ENCODE assay signal across 12 cellular contexts in genomic region chr1:211331011-211331709, GRCh38. TPM values are rescaled to one million over a fixed set of nuclear protein-coding genes. Genes with fewer than 3 reads are reported as not detected.
A peak's percentile ranks its signal among the peaks of the same experiment; 100 is the strongest.
DNase-seq lines count a peak whose midpoint lies in the region; ATAC-seq, FAIRE-seq and TF ChIP-seq lines count a peak whose summit lies in the region.
"Had no signal": no experiment of that assay in that cellular context is flagged by ENCODE, and none has a peak within 500 bp of the region (broad histone marks: within the 10 kb centered on the region; RNA-seq: fewer than 3 reads in every experiment).

No MANE protein-coding gene starts in this region.

- no peak overlapping the region for H4K8ac ChIP-seq in IMR-90 (ENCODE audit: low read depth in 2 of 2, low read length in 2 of 2)

- H3K27me3 ChIP-seq in CD4-positive, alpha-beta memory T cell (ENCODE audit: insufficient read depth, low read length): no peaks in the 10 kb centered on the region
- H3K27me3 ChIP-seq in IMR-90 (ENCODE audit: control insufficient read depth, insufficient read depth, low read length) (no peaks in the 10 kb centered on the region), right lobe of liver (no peaks in the 10 kb centered on the region), small intestine (ENCODE audit: control insufficient read depth in 2 of 2, insufficient read depth in 2 of 2, low read length in 2 of 2) (no peaks in the 10 kb centered on the region)
- no peaks in the 10 kb centered on the region for H3K27me3 ChIP-seq in naive thymus-derived CD4-positive, alpha-beta T cell (ENCODE audit: control insufficient read depth in 2 of 2, insufficient read depth in 2 of 2, low read length in 2 of 2)

- H3K4me1 ChIP-seq in CD4-positive, alpha-beta memory T cell (ENCODE audit: insufficient read depth, low read length): peaks cover 89% of the 10 kb centered on the region
- H3K4me1 ChIP-seq in IMR-90 (ENCODE audit: control insufficient read depth, insufficient read depth, low read length) (peaks cover 20% of the 10 kb centered on the region), right lobe of liver (no peaks in the 10 kb centered on the region), small intestine (ENCODE audit: control insufficient read depth in 2 of 2, insufficient read depth in 1 of 2, low read depth in 1 of 2, low read length in 1 of 2) (peaks cover 0 to 25% of the 10 kb centered on the region in 2 donors)
- peaks cover 59 to 61% of the 10 kb centered on the region in 2 donors for H3K4me1 ChIP-seq in naive thymus-derived CD4-positive, alpha-beta T cell (ENCODE audit: control insufficient read depth in 2 of 2, insufficient read depth in 2 of 2, low read length in 2 of 2)

- no peak for FAIRE-seq in small intestine (lab: Jason Lieb, UNC)

- TF ChIP-seq CTCF in IMR-90 (conservative IDR thresholded peaks at IDR 0.05; ENCODE audit: low read depth, low read length) (no peak), right lobe of liver (IDR thresholded peaks at IDR 0.05) (no peak)

- H2AK5ac ChIP-seq in IMR-90 (ENCODE audit: low read depth, low read length): no peak overlapping the region

- peaks cover 40% of the 10 kb centered on the region for H3K9me1 ChIP-seq in IMR-90 (ENCODE audit: insufficient read depth, low read length)

- no peak overlapping the region for H3K9ac ChIP-seq in IMR-90 (ENCODE audit: low read depth, low read length)

- no peaks in the 10 kb centered on the region for H3K27me3 Mint-ChIP-seq in CD4-positive, alpha-beta memory T cell
- H3K27me3 Mint-ChIP-seq in activated naive CD8-positive, alpha-beta T cell treated with anti-CD3 and anti-CD28 coated beads, Interleukin-2, amount 10 ng/mL, durations not matched to agents 7 days and 5 days: no peaks in the 10 kb centered on the region
- H3K27me3 Mint-ChIP-seq in naive thymus-derived CD4-positive, alpha-beta T cell: no peaks in the 10 kb centered on the region

- 86% methylated on average over 3 of the region's 3 CpGs; no CpG with 5 or more reads in 1 of the 2 experiments for WGBS in IMR-90 (ENCODE audit: extremely low coverage in 2 of 2, insufficient read length in 1 of 2), 2 experiments
- WGBS in right lobe of liver (ENCODE audit: insufficient coverage, low coverage, low lambda C conversion rate, missing lambda C conversion rate): 96% methylated on average over 3 of the region's 3 CpGs
- 92 to 98% (median 94%) methylated on average over 3 of the region's 3 CpGs for WGBS in small intestine, 3 donors

- no TSS peak for BruUV-seq in IMR-90 (replicated peaks; lab: Mats Ljungman, UMichigan)

- no peak overlapping the region for H2BK15ac ChIP-seq in IMR-90 (ENCODE audit: low read depth, low read length)

- no peaks in the 10 kb centered on the region for H3K9me3 Mint-ChIP-seq in CD4-positive, alpha-beta memory T cell
- H3K9me3 Mint-ChIP-seq in activated naive CD8-positive, alpha-beta T cell treated with anti-CD3 and anti-CD28 coated beads, Interleukin-2, amount 10 ng/mL, durations not matched to agents 7 days and 5 days: no peaks in the 10 kb centered on the region
- peaks cover 0 to under 1% (median 0%) of the 10 kb centered on the region in 11 donors for H3K9me3 Mint-ChIP-seq in naive thymus-derived CD4-positive, alpha-beta T cell

- peaks cover 74 to 93% (median 84%) of the 10 kb centered on the region in 4 donors for H3K4me1 Mint-ChIP-seq in CD4-positive, alpha-beta memory T cell
- peaks cover 72% of the 10 kb centered on the region for H3K4me1 Mint-ChIP-seq in activated naive CD8-positive, alpha-beta T cell treated with anti-CD3 and anti-CD28 coated beads, Interleukin-2, amount 10 ng/mL, durations not matched to agents 7 days and 5 days
- H3K4me1 Mint-ChIP-seq in naive thymus-derived CD4-positive, alpha-beta T cell: peaks cover 76 to 90% (median 87%) of the 10 kb centered on the region in 7 donors

- H3K56ac ChIP-seq in IMR-90 (ENCODE audit: extremely low read depth, insufficient read depth, low read length): no peak overlapping the region

- no peaks in the 10 kb centered on the region for H3K9me3 ChIP-seq in CD4-positive, alpha-beta memory T cell (ENCODE audit: control insufficient read depth in 1 of 2, low read length in 2 of 2)
- no peaks in the 10 kb centered on the region for H3K9me3 ChIP-seq in IMR-90 (ENCODE audit: control insufficient read depth, insufficient read depth, low read length)
- no peaks in the 10 kb centered on the region for H3K9me3 ChIP-seq in naive thymus-derived CD4-positive, alpha-beta T cell (ENCODE audit: control insufficient read depth in 2 of 3, low read length in 3 of 3)
- no peaks in the 10 kb centered on the region for H3K9me3 ChIP-seq in right lobe of liver
- no peaks in the 10 kb centered on the region for H3K9me3 ChIP-seq in small intestine (ENCODE audit: control insufficient read depth, low read depth)
- H3K9me3 ChIP-seq: prostate gland had no signal

- intact Hi-C loops in CD4-positive, alpha-beta memory T cell (cut with micrococcal nuclease): no loop called here
- intact Hi-C loops in IMR-90 (cut with micrococcal nuclease) (no loop called here), right lobe of liver (cut with DNase I) (no loop called here)
- intact Hi-C loops in naive thymus-derived CD4-positive, alpha-beta T cell (cut with micrococcal nuclease): no loop called here

- H3K27ac Mint-ChIP-seq in CD4-positive, alpha-beta memory T cell: peak overlapping the region; percentile 89 to 99 (median 97)
- H3K27ac Mint-ChIP-seq in activated naive CD8-positive, alpha-beta T cell treated with anti-CD3 and anti-CD28 coated beads, Interleukin-2, amount 10 ng/mL, durations not matched to agents 7 days and 5 days: peak overlapping the region; percentile 94
- peak overlapping the region; percentile 87 to 98 (median 94) for H3K27ac Mint-ChIP-seq in naive thymus-derived CD4-positive, alpha-beta T cell

- ATAC-seq in IMR-90 (ENCODE audit: low read depth): peak; percentile 6; the same call in 1 of the 2 replicates
- ATAC-seq in activated naive CD8-positive, alpha-beta T cell treated with anti-CD3 and anti-CD28 coated beads, Interleukin-2, amount 10 ng/mL, durations not matched to agents 7 days and 5 days (ENCODE audit: low read depth): no peak
- no peak for ATAC-seq in naive thymus-derived CD4-positive, alpha-beta T cell
- ATAC-seq in HG03108 (IDR thresholded peaks at IDR 0.05; ENCODE audit: unreplicated experiment): no peak
- no peak for ATAC-seq in right lobe of liver

- H3K27ac ChIP-seq in CD4-positive, alpha-beta memory T cell (ENCODE audit: low read depth, low read length): no peak overlapping the region
- H3K27ac ChIP-seq in IMR-90 (ENCODE audit: insufficient read depth, low read length) (no peak overlapping the region), right lobe of liver (no peak overlapping the region), small intestine (ENCODE audit: low read depth in 1 of 2, low read length in 1 of 2) (no peak overlapping the region)
- H3K27ac ChIP-seq in naive thymus-derived CD4-positive, alpha-beta T cell (ENCODE audit: low read depth, low read length): no peak overlapping the region
- H3K27ac ChIP-seq: prostate gland had no signal

- no peak overlapping the region for H2BK5ac ChIP-seq in IMR-90 (ENCODE audit: low read depth, low read length, poor library complexity, severe bottlenecking)

- POLR2A ChIA-PET in CD4-positive, alpha-beta memory T cell (lab: Charles Lee; ENCODE audit: partially characterized antibody): interaction anchor here (0.8 kb wide), 1 partner anchor 65 kb away, joined by 3 read pairs; no protein-coding TSS in a partner anchor
- POLR2A ChIA-PET in IMR-90 (lab: Charles Lee; ENCODE audit: unreplicated experiment): no interaction called here
- POLR2A ChIA-PET in activated naive CD8-positive, alpha-beta T cell treated with anti-CD3 and anti-CD28 coated beads, Interleukin-2, amount 10 ng/mL, durations not matched to agents 7 days and 5 days (lab: Charles Lee): no interaction called here
- POLR2A ChIA-PET in naive thymus-derived CD4-positive, alpha-beta T cell (lab: Charles Lee): interaction anchor here (0.7 kb wide), 1 partner anchor 15 kb away, joined by 3 read pairs; no protein-coding TSS in a partner anchor

- H4K91ac ChIP-seq in IMR-90 (ENCODE audit: insufficient read depth, low read depth, low read length): no peak overlapping the region

- no peak overlapping the region for H2AFZ ChIP-seq in IMR-90 (replicated peaks; ENCODE audit: low read length, poor library complexity)

- no peak overlapping the region for H2BK120ac ChIP-seq in IMR-90 (ENCODE audit: low read depth, low read length)

- H4K5ac ChIP-seq in IMR-90 (ENCODE audit: low read depth, low read length): no peak overlapping the region

- H3K4me2 ChIP-seq in IMR-90 (ENCODE audit: low read depth, low read length): no peak overlapping the region

- H3K36me3 Mint-ChIP-seq in CD4-positive, alpha-beta memory T cell: peaks cover 0 to 27% of the 10 kb centered on the region in 2 donors
- H3K36me3 Mint-ChIP-seq in activated naive CD8-positive, alpha-beta T cell treated with anti-CD3 and anti-CD28 coated beads, Interleukin-2, amount 10 ng/mL, durations not matched to agents 7 days and 5 days: peaks cover 25% of the 10 kb centered on the region
- H3K36me3 Mint-ChIP-seq in naive thymus-derived CD4-positive, alpha-beta T cell: peaks cover 0 to 27% (median 0%) of the 10 kb centered on the region in 5 donors

- no peak overlapping the region for H3K4ac ChIP-seq in IMR-90 (ENCODE audit: low read depth, low read length)

- H2BK20ac ChIP-seq in IMR-90 (ENCODE audit: low read depth, low read length): no peak overlapping the region

- no peak overlapping the region for H3K4me3 ChIP-seq in CD4-positive, alpha-beta memory T cell (ENCODE audit: low read length in 2 of 2)
- no peak overlapping the region for H3K4me3 ChIP-seq in IMR-90 (ENCODE audit: insufficient read depth, low read depth, low read length)
- H3K4me3 ChIP-seq in naive thymus-derived CD4-positive, alpha-beta T cell (ENCODE audit: low read length): no peak overlapping the region
- H3K4me3 ChIP-seq in right lobe of liver: no peak overlapping the region
- H3K4me3 ChIP-seq in small intestine (ENCODE audit: low read depth in 1 of 2, low read length in 2 of 2): no peak overlapping the region
- H3K4me3 ChIP-seq: prostate gland had no signal

- H4K20me1 ChIP-seq in IMR-90 (ENCODE audit: insufficient read depth, low read length): peaks cover 63% of the 10 kb centered on the region

- CTCF ChIA-PET in CD4-positive, alpha-beta memory T cell (lab: Charles Lee; ENCODE audit: partially characterized antibody): interaction anchor here (5.8 to 21.4 kb wide), 3 partner anchors 4 to 183 kb away, joined by 39 to 250 read pairs (median 250); partner anchors contain the start of gene TRAF5
- CTCF ChIA-PET in IMR-90 (lab: Yijun Ruan, JAX): interaction anchor here (0.6 kb wide), 1 partner anchor 182 kb away, joined by 3 read pairs; no protein-coding TSS in a partner anchor
- CTCF ChIA-PET in naive thymus-derived CD4-positive, alpha-beta T cell (lab: Charles Lee): interaction anchor here (1.8 kb wide), 1 partner anchor 7 kb away, joined by 9 read pairs; no protein-coding TSS in a partner anchor

- H2AK9ac ChIP-seq in IMR-90 (replicated peaks; ENCODE audit: low read depth, low read length, poor library complexity): no peak overlapping the region

- in situ Hi-C loops in IMR-90 (cut with MboI; ENCODE audit: low sequenced_read_pairs): no loop called here

- dilution Hi-C loops in IMR-90 (cut with HindIII; ENCODE audit: low sequenced_read_pairs, unreplicated experiment): no loop called here

- no peak for TF ChIP-seq RAD21 in IMR-90 (IDR thresholded peaks at IDR 0.05; ENCODE audit: low read length)

- H3K79me1 ChIP-seq in IMR-90 (ENCODE audit: low read depth in 1 of 2, low read length in 2 of 2): peaks cover 34 to 87% of the 10 kb centered on the region in 2 experiments

- no peak overlapping the region for H3K18ac ChIP-seq in IMR-90 (ENCODE audit: low read depth, low read length)

- H3K36me3 ChIP-seq in CD4-positive, alpha-beta memory T cell (ENCODE audit: insufficient read depth, low read length): no peaks in the 10 kb centered on the region
- H3K36me3 ChIP-seq in IMR-90 (ENCODE audit: control insufficient read depth, insufficient read depth, low read length): no peaks in the 10 kb centered on the region
- H3K36me3 ChIP-seq in naive thymus-derived CD4-positive, alpha-beta T cell (ENCODE audit: control insufficient read depth in 2 of 3, insufficient read depth in 3 of 3, low read length in 3 of 3): no peaks in the 10 kb centered on the region
- no peaks in the 10 kb centered on the region for H3K36me3 ChIP-seq in right lobe of liver
- H3K36me3 ChIP-seq in small intestine (ENCODE audit: control insufficient read depth in 2 of 2, insufficient read depth in 2 of 2, low read length in 2 of 2): no peaks in the 10 kb centered on the region
- H3K36me3 ChIP-seq: prostate gland had no signal

- no peak for DNase-seq in CD4-positive, alpha-beta memory T cell
- DNase-seq in IMR-90: peak; percentile 68
- no peak for DNase-seq in activated naive CD8-positive, alpha-beta T cell treated with anti-CD3 and anti-CD28 coated beads, Interleukin-2, amount 10 ng/mL, durations not matched to agents 7 days and 5 days
- DNase-seq in naive thymus-derived CD4-positive, alpha-beta T cell: no peak
- no peak for DNase-seq in right lobe of liver
- DNase-seq in small intestine: no peak
- DNase-seq: H7; NCI-H2029 treated with DMSO at 0.1 percent for 48 hours; stimulated activated CD4-positive, alpha-beta T cell treated with anti-CD3 and anti-CD28 coated beads, Interleukin-4, amount 100 ng/mL, for 24 hours; substantia nigra had no signal

- TF ChIP-seq POLR2A in IMR-90 (IDR thresholded peaks at IDR 0.05; ENCODE audit: low read depth, low read length): no peak
- TF ChIP-seq POLR2A in right lobe of liver (IDR thresholded peaks at IDR 0.05): no peak

- H3K14ac ChIP-seq in IMR-90 (replicated peaks; ENCODE audit: low read depth, low read length): no peak overlapping the region

- H3K4me3 Mint-ChIP-seq in CD4-positive, alpha-beta memory T cell: peak overlapping the region; percentile 63 to 98 (median 98)
- peak overlapping the region; percentile 92 for H3K4me3 Mint-ChIP-seq in activated naive CD8-positive, alpha-beta T cell treated with anti-CD3 and anti-CD28 coated beads, Interleukin-2, amount 10 ng/mL, durations not matched to agents 7 days and 5 days
- peak overlapping the region; percentile 87 to 98 (median 97) for H3K4me3 Mint-ChIP-seq in naive thymus-derived CD4-positive, alpha-beta T cell

- H3K23ac ChIP-seq in IMR-90 (ENCODE audit: low read depth, low read length): no peak overlapping the region

RNA-seq across cellular contexts. Expression of gene TRAF5, which starts 4.5 kb away (rescaled TPM):
- 10 to 100 TPM; 80.2 to 95.1 TPM for total RNA-seq in CD4-positive, alpha-beta memory T cell
- 10 to 100 TPM; 22.5 to 36.9 TPM for polyA plus RNA-seq in CD4-positive, alpha-beta memory T cell
- 10.0 and 13.1 TPM in 2 replicates for total RNA-seq in IMR-90 (2012; rRNA removed)
- 11.0 and 14.7 TPM in 2 replicates for polyA plus RNA-seq in IMR-90 (2012; rRNA removed)
- polyA plus RNA-seq in IMR-90 (2012; cell fraction: cytosol; rRNA removed): 2.9 and 4.3 TPM in 2 replicates
- polyA plus RNA-seq in IMR-90 (2012; cell fraction: nucleus; rRNA removed; ENCODE audit: low replicate concordance): 21.7 and 89.3 TPM in 2 replicates
- total RNA-seq in activated naive CD8-positive, alpha-beta T cell treated with anti-CD3 and anti-CD28 coated beads, Interleukin-2, amount 10 ng/mL, durations not matched to agents 7 days and 5 days: 10 to 100 TPM; 82.2 to 84.0 TPM
- total RNA-seq in naive thymus-derived CD4-positive, alpha-beta T cell: 10 to 100 TPM; 36.2 to 72.2 (median 55.8) TPM
- 10 to 100 TPM; 19.1 to 29.0 TPM for polyA plus RNA-seq in naive thymus-derived CD4-positive, alpha-beta T cell
- 1 to 10 TPM in 5 of 6 experiments, under 1 TPM in 1; 0.59 to 3.6 (median 1.6) TPM for total RNA-seq in right lobe of liver
- polyA plus RNA-seq in small intestine: 1 to 10 TPM in 2 of 3 donors, under 1 TPM in 1; 0.67 to 5.7 (median 1.6) TPM

Comparison
In these comparisons a context has a peak if more than half of its experiments do, and no peak if none do; other contexts are left out.
1. POLR2A ChIA-PET loops: an anchor here in CD4-positive, alpha-beta memory T cell (0.8 kb wide) and naive thymus-derived CD4-positive, alpha-beta T cell (0.7 kb wide); none called in IMR-90 and activated naive CD8-positive, alpha-beta T cell treated with anti-CD3 and anti-CD28 coated beads, Interleukin-2, amount 10 ng/mL, durations not matched to agents 7 days and 5 days.